ENCODE assay signal across 28 cellular contexts in genomic region chr20:21808139-21808538, GRCh38.
"Had no signal": no experiment of that assay in that cellular context is flagged by ENCODE, and none has a peak within 500 bp of the region (broad histone marks: within the 10 kb centered on the region; RNA-seq: fewer than 3 reads in every experiment).

No MANE protein-coding gene starts in this region.

- H3K9me3 ChIP-seq: left lung, lower lobe of right lung, pancreas, prostate gland, sigmoid colon, spleen, suprapubic skin, thoracic aorta, tibial artery, upper lobe of right lung had no signal

- H3K27ac ChIP-seq: left lung, lower lobe of right lung, pancreas, prostate gland, sigmoid colon, spleen, suprapubic skin, thoracic aorta, tibial artery, upper lobe of right lung had no signal

- H3K4me1 ChIP-seq: left lung, lower lobe of right lung, pancreas, prostate gland, spleen, suprapubic skin, tibial artery, upper lobe of right lung had no signal

- FAIRE-seq: islet of Langerhans, kidney, pancreas, small intestine, urothelium cell line had no signal

- ATAC-seq: left colon; left lung; lower lobe of right lung; naive thymus-derived CD8-positive, alpha-beta T cell; pancreas; right cardiac atrium; stimulated activated effector memory CD8-positive, alpha-beta T cell treated with anti-CD3 and anti-CD28 coated beads, Interleukin-12 subunit alpha, Interleukin-12 subunit beta, amount 100 ng/mL, for 72 hours had no signal

- H3K36me3 ChIP-seq: left lung, lower lobe of right lung, pancreas, prostate gland, sigmoid colon, spleen, suprapubic skin, thoracic aorta, tibial artery, upper lobe of right lung had no signal

- H3K27me3 ChIP-seq: pancreas, upper lobe of right lung had no signal

- DNase-seq: hypothalamus; immature natural killer cell; kidney; left colon; left lung; lower lobe of right lung; mammary epithelial cell; mesenchymal stem cell; naive thymus-derived CD8-positive, alpha-beta T cell; nucleus accumbens; pancreas; posterior cingulate gyrus; retina; right cardiac atrium; sigmoid colon; small intestine; spleen; stimulated activated CD4-positive, alpha-beta T cell treated with anti-CD3 and anti-CD28 coated beads, Interleukin-4, amount 100 ng/mL, for 24 hours; stimulated activated naive CD4-positive, alpha-beta T cell; tibial artery; trophoblast cell; upper lobe of right lung had no signal

- H3K4me3 ChIP-seq: left lung, lower lobe of right lung, pancreas, prostate gland, sigmoid colon, spleen, suprapubic skin, thoracic aorta, tibial artery, upper lobe of right lung had no signal
